ENCODE assay signal across 12 cellular contexts in the genomic region with DNA sequence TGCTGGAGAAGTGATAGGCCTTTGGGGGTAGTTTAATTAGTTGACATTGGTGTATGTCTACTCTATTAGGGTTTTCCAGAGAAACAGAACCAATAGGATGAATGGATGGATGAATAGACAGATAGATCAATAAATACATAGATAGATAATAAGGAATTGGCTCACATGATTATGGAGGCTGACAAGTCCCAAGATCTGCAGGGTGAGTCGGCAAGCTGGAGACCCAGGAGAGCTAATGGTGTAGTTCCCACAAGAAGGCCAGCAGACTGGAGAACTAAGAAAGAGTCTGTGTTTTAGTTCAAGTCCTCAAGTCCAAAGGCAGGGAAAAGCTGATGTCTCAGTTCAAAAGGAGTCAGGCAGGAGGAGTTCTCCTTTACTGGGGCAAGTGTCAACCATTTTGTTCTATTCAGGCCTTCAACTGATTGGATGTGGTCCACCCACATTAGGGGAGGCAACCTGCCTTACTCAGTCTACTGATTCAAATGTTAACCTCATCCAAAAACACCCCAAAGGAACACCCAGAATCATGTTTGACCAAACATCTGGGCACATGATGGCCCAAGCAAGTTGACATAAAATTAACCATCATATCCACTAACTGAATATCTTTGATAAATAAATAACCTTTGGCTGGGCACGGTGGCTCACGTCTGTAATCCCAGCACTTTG. TPM values are rescaled to one million over a fixed set of nuclear protein-coding genes. Genes with fewer than 3 reads are reported as not detected.
DNase-seq lines count a peak whose midpoint lies in the region; ATAC-seq, FAIRE-seq and TF ChIP-seq lines count a peak whose summit lies in the region.
"Had no signal": no experiment of that assay in that cellular context is flagged by ENCODE, and none has a peak within 500 bp of the region (broad histone marks: within the 10 kb centered on the region; RNA-seq: fewer than 3 reads in every experiment).

No MANE protein-coding gene starts in this region.

- no peak overlapping the region for H3K4me3 ChIP-seq in tibial nerve
- H3K4me3 ChIP-seq: adrenal gland had no signal

- H3K36me3 ChIP-seq in tibial nerve = no peaks in the 10 kb centered on the region
- H3K36me3 ChIP-seq: adrenal gland had no signal

- TF ChIP-seq EP300 in tibial nerve (IDR thresholded peaks at IDR 0.05) = no peak

- no peaks in the 10 kb centered on the region for H3K27me3 Mint-ChIP-seq in activated T-cell treated with anti-CD3 and anti-CD28 coated beads, Interleukin-2, amount 50 U/mL, for 24 hours
- H3K27me3 Mint-ChIP-seq in stimulated activated memory B cell treated with anti-CD40 and anti-IgM and Interleukin-4, amounts not matched to agents 10 μg/mL and 1 μg/mL and 100 μg/mL, for 72 hours = no peaks in the 10 kb centered on the region

- FAIRE-seq in GM18507 (lab: Jason Lieb, UNC) = peak; percentile 12
- FAIRE-seq: TTC549 had no signal

- H3K27ac ChIP-seq in tibial nerve = peak overlapping the region in 2 of 4 donors; percentile 97 to 99

- no peak for TF ChIP-seq CTCF in tibial nerve (IDR thresholded peaks at IDR 0.05)

- no peaks in the 10 kb centered on the region for H3K9me3 ChIP-seq in tibial nerve
- H3K9me3 ChIP-seq: adrenal gland had no signal

- H3K4me3 Mint-ChIP-seq in activated T-cell treated with anti-CD3 and anti-CD28 coated beads, Interleukin-2, amount 50 U/mL, for 24 hours = no peak overlapping the region
- H3K4me3 Mint-ChIP-seq in stimulated activated memory B cell treated with anti-CD40 and anti-IgM and Interleukin-4, amounts not matched to agents 10 μg/mL and 1 μg/mL and 100 μg/mL, for 72 hours = no peak overlapping the region

- H3K4me1 Mint-ChIP-seq in activated T-cell treated with anti-CD3 and anti-CD28 coated beads, Interleukin-2, amount 50 U/mL, for 24 hours (ENCODE audit: low read depth) = peaks cover 48% of the 10 kb centered on the region
- H3K4me1 Mint-ChIP-seq in stimulated activated memory B cell treated with anti-CD40 and anti-IgM and Interleukin-4, amounts not matched to agents 10 μg/mL and 1 μg/mL and 100 μg/mL, for 72 hours = peaks cover 52% of the 10 kb centered on the region

- no peak for DNase-seq in activated T-cell treated with anti-CD3 and anti-CD28 coated beads, Interleukin-2, amount 50 U/mL, for 24 hours
- DNase-seq in activated T-cell treated with anti-CD3 and anti-CD28 coated beads, Interleukin-2, amount 50 U/mL, for 48 hours = no peak
- DNase-seq in GM18507 (ENCODE audit: extremely low spot score, insufficient read length, low read depth) (no peak), erythroblast (lab: John Stamatoyannopoulos, UW) (peak; percentile 22 to 37), tibial nerve (ENCODE audit: low spot score in 2 of 2) (no peak)
- DNase-seq: KG1, NCI-H226 had no signal

- H3K27ac Mint-ChIP-seq in activated T-cell treated with anti-CD3 and anti-CD28 coated beads, Interleukin-2, amount 50 U/mL, for 24 hours = peak overlapping the region; percentile 74
- H3K27ac Mint-ChIP-seq in stimulated activated memory B cell treated with anti-CD40 and anti-IgM and Interleukin-4, amounts not matched to agents 10 μg/mL and 1 μg/mL and 100 μg/mL, for 72 hours = peak overlapping the region; percentile 92

- peaks cover 6% of the 10 kb centered on the region for H3K36me3 Mint-ChIP-seq in activated T-cell treated with anti-CD3 and anti-CD28 coated beads, Interleukin-2, amount 50 U/mL, for 24 hours (ENCODE audit: low read depth)
- no peaks in the 10 kb centered on the region for H3K36me3 Mint-ChIP-seq in stimulated activated memory B cell treated with anti-CD40 and anti-IgM and Interleukin-4, amounts not matched to agents 10 μg/mL and 1 μg/mL and 100 μg/mL, for 72 hours

- no peaks in the 10 kb centered on the region for H3K27me3 ChIP-seq in tibial nerve
- H3K27me3 ChIP-seq: adrenal gland had no signal

- 94 to 97% methylated on average over 3 of the region's 3 CpGs for WGBS in tibial nerve, 2 donors

- H3K9me3 Mint-ChIP-seq in activated T-cell treated with anti-CD3 and anti-CD28 coated beads, Interleukin-2, amount 50 U/mL, for 24 hours = no peaks in the 10 kb centered on the region
- H3K9me3 Mint-ChIP-seq in stimulated activated memory B cell treated with anti-CD40 and anti-IgM and Interleukin-4, amounts not matched to agents 10 μg/mL and 1 μg/mL and 100 μg/mL, for 72 hours = no peaks in the 10 kb centered on the region

- no peak for TF ChIP-seq POLR2A in erythroblast (IDR thresholded peaks at IDR 0.05; ENCODE audit: low read length)
- TF ChIP-seq POLR2A in tibial nerve (IDR thresholded peaks at IDR 0.05) = no peak

- ATAC-seq in stimulated activated memory B cell treated with anti-CD40 and anti-IgM and Interleukin-4, amounts not matched to agents 10 μg/mL and 1 μg/mL and 100 μg/mL, for 72 hours = no peak
- ATAC-seq in GM18519 (IDR thresholded peaks at IDR 0.05; ENCODE audit: low FRiP score, unreplicated experiment) (no peak), HG02884 (IDR thresholded peaks at IDR 0.05; ENCODE audit: unreplicated experiment) (no peak)

- H3K4me1 ChIP-seq in tibial nerve = peaks cover 0 to 9% (median 3%) of the 10 kb centered on the region in 4 donors

RNA-seq across cellular contexts. Expression of gene SDE2, which starts 4.5 kb away (rescaled TPM):
- total RNA-seq in tibial nerve = 10 to 100 TPM; 15.0 to 27.5 (median 23.7) TPM

RNA-seq across cellular contexts. Expression of gene H3-3A, which starts 58.9 kb away (rescaled TPM):
- total RNA-seq in tibial nerve = 100 to 1,000 TPM; 193 to 204 (median 197) TPM

Comparison
In these comparisons a context has a peak if more than half of its experiments do, and no peak if none do; other contexts are left out.
1. DNase-seq: peak in erythroblast (2 of 2); none in activated T-cell treated with anti-CD3 and anti-CD28 coated beads, Interleukin-2, amount 50 U/mL, for 24 hours (single experiment), activated T-cell treated with anti-CD3 and anti-CD28 coated beads, Interleukin-2, amount 50 U/mL, for 48 hours (0 of 2), GM18507 (single experiment) and tibial nerve (0 of 2).